In the genomic region with DNA sequence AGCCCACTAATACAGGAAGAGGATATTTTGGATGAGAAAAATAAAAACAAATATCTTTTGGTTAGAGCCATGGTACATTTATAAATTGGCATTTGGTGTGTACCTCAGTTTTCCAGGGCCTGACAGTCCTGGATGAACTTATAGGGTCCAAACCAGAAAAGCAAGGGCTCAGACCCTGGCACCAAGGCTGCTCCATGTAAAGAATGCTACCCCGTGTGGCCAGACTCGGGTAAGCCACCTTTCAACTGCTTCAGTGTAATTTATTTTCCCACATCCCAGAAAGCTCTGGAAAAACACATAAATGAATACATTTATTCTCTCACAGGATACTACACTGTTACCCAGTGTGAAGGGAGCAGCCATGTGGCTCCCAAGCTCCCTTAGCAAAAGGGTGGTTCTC, we compare ENCODE assay signal across 14 cellular contexts. TPM values are rescaled to one million over a fixed set of nuclear protein-coding genes. Genes with fewer than 3 reads are reported as not detected.
DNase-seq lines count a peak whose midpoint lies in the region; ATAC-seq and TF ChIP-seq lines count a peak whose summit lies in the region.
"Had no signal": no experiment of that assay in that cellular context is flagged by ENCODE, and none has a peak within 500 bp of the region (broad histone marks: within the 10 kb centered on the region; RNA-seq: fewer than 3 reads in every experiment).

No MANE protein-coding gene starts in this region.

- POLR2A ChIA-PET in GM10248 (lab: Yijun Ruan, JAX): no interaction called here

- H3K4me3 ChIP-seq in OCI-LY1 (ENCODE audit: low read depth, low read length, poor library complexity, severe bottlenecking) (no peak overlapping the region), epithelial cell of esophagus (ENCODE audit: low read length) (no peak overlapping the region), osteoblast (ENCODE audit: insufficient read depth, low read length) (no peak overlapping the region)
- H3K4me3 ChIP-seq: SJCRH30 had no signal

- H3K9me2 ChIP-seq in OCI-LY1 (ENCODE audit: low read depth, low read length): no peaks in the 10 kb centered on the region

- H3K79me2 ChIP-seq in OCI-LY1 (ENCODE audit: insufficient read depth, low read length) (peaks cover 27% of the 10 kb centered on the region), osteoblast (ENCODE audit: insufficient read depth, low read length) (peaks cover 81% of the 10 kb centered on the region)

- H3K36me3 ChIP-seq in OCI-LY1 (ENCODE audit: insufficient read depth, low read length) (peaks cover 71% of the 10 kb centered on the region), osteoblast (ENCODE audit: insufficient read depth, low read length) (peaks cover 52% of the 10 kb centered on the region)

- H3K27ac ChIP-seq in OCI-LY1 (ENCODE audit: low read depth, low read length, poor library complexity, severe bottlenecking) (no peak overlapping the region), osteoblast (ENCODE audit: low read depth, low read length) (no peak overlapping the region)
- H3K27ac ChIP-seq: SJCRH30 had no signal

- no peak overlapping the region for H3K9ac ChIP-seq in OCI-LY1 (ENCODE audit: low read length)

- no peak for DNase-seq in GM10248 (ENCODE audit: extremely low spot score)
- DNase-seq in epithelial cell of esophagus (ENCODE audit: low read depth): no peak
- no peak for DNase-seq in osteoblast (ENCODE audit: insufficient read length, low spot score, missing footprints)
- DNase-seq in activated T-cell treated with anti-CD3 and anti-CD28 coated beads for 4 hours: no peak
- DNase-seq in NCI-H82 (lab: John Stamatoyannopoulos, UW): no peak
- DNase-seq: CD8-positive, alpha-beta T cell; NCI-H1092 treated with DMSO at 0.1 percent for 48 hours; right cardiac atrium; SJCRH30 had no signal

- H3K9me3 ChIP-seq in OCI-LY1 (ENCODE audit: low read length) (no peaks in the 10 kb centered on the region), osteoblast (ENCODE audit: low read depth, low read length) (no peaks in the 10 kb centered on the region)
- H3K9me3 ChIP-seq: SJCRH30 had no signal

- H3K4me1 ChIP-seq in OCI-LY1 (ENCODE audit: insufficient read depth, low read length, severe bottlenecking) (peaks cover 8% of the 10 kb centered on the region), osteoblast (ENCODE audit: insufficient read depth, low read length) (peaks cover 31% of the 10 kb centered on the region)

- no peak overlapping the region for H2AFZ ChIP-seq in OCI-LY1 (ENCODE audit: low read length)
- no peak overlapping the region for H2AFZ ChIP-seq in osteoblast (ENCODE audit: low read length)

- TF ChIP-seq CTCF in GM10248 (IDR thresholded peaks at IDR 0.05; ENCODE audit: control extremely low read depth, extremely low read depth, low read depth, missing control alignments): peak; percentile 12
- peak; percentile 22; the same call in 1 of the 2 replicates for TF ChIP-seq CTCF in OCI-LY1 (IDR thresholded peaks at IDR 0.05; ENCODE audit: low read length)
- TF ChIP-seq CTCF in epithelial cell of esophagus (IDR thresholded peaks at IDR 0.05; ENCODE audit: insufficient read depth, low read depth, low read length, missing control alignments): peak; percentile 27
- peak; percentile 41 for TF ChIP-seq CTCF in osteoblast (IDR thresholded peaks at IDR 0.05; ENCODE audit: extremely low read depth, low read depth, low read length)

- H3K27me3 ChIP-seq in OCI-LY1 (ENCODE audit: insufficient read depth, low read length) (no peaks in the 10 kb centered on the region), osteoblast (ENCODE audit: insufficient read depth, low read length) (no peaks in the 10 kb centered on the region)
- H3K27me3 ChIP-seq: SJCRH30 had no signal

- no peaks in the 10 kb centered on the region for H3F3A ChIP-seq in OCI-LY1 (ENCODE audit: insufficient read depth, low read length)

- H4K20me1 ChIP-seq in OCI-LY1 (ENCODE audit: insufficient read depth, low read length): no peaks in the 10 kb centered on the region
- H4K20me1 ChIP-seq in osteoblast (ENCODE audit: insufficient read depth, low read length): peaks cover under 1% of the 10 kb centered on the region

- H3K4me2 ChIP-seq in OCI-LY1 (ENCODE audit: low read length) (no peak overlapping the region), osteoblast (ENCODE audit: insufficient read depth, low read length) (no peak overlapping the region)

- CTCF ChIA-PET in GM10248 (lab: Yijun Ruan, JAX): interaction anchor here (2.3 to 15.0 kb wide), 2 partner anchors 8 to 15 kb away, joined by 6 to 110 read pairs; no protein-coding TSS in a partner anchor

- no peak for ATAC-seq in GM21447 (IDR thresholded peaks at IDR 0.05; ENCODE audit: unreplicated experiment)
- ATAC-seq in HG02759 (IDR thresholded peaks at IDR 0.05; ENCODE audit: unreplicated experiment): no peak
- ATAC-seq: CD8-positive, alpha-beta T cell; right cardiac atrium had no signal

RNA-seq across cellular contexts. Expression of gene MRPL14, which starts 13.9 kb away (rescaled TPM):
- 47.7 and 49.9 TPM in 2 replicates for total RNA-seq in osteoblast

RNA-seq across cellular contexts. Expression of gene TMEM63B, which starts 14.0 kb away (rescaled TPM):
- total RNA-seq in osteoblast: 32.7 and 36.6 TPM in 2 replicates

RNA-seq across cellular contexts. Expression of gene CAPN11, which starts 45.2 kb away (rescaled TPM):
- total RNA-seq in osteoblast: not detected in 2 replicates
- total RNA-seq: activated T-helper 1 cell treated with anti-CD3 and anti-CD28 coated beads, Interleukin-12 subunit alpha, Interleukin-12 subunit beta, Interleukin-2, Interleukin-4 antibody, amounts not matched to agents 30 ng/mL and 10 ng/mL and 1 ng/mL, durations not matched to agents 14 hours and 24 hours and 36 hours; H4 had no signal
